Comparison of ENCODE assay signal across 1 cellular context in genomic region chr6:34526992-34527728, GRCh38.
TF ChIP-seq lines count a peak whose summit lies in the region.

No MANE protein-coding gene starts in this region.

TF ChIP-seq in HepG2, 621 proteins besides CTCF, POLR2A, EP300 and RAD21 (continued from another document and continues in another):
- TF ChIP-seq BCLAF1 (IDR thresholded peaks at IDR 0.05) (no peak), ZNF772 (CRISPR knock-in tag; IDR thresholded peaks at IDR 0.05) (peak; percentile 75; the same call in 1 of the 2 replicates), ZNF446 (CRISPR knock-in tag; IDR thresholded peaks at IDR 0.05) (no peak), ZBTB39 (CRISPR knock-in tag; IDR thresholded peaks at IDR 0.05) (no peak), ZNF460 (CRISPR knock-in tag; IDR thresholded peaks at IDR 0.05; ENCODE audit: borderline replicate concordance) (no peak), RFXANK (CRISPR knock-in tag; IDR thresholded peaks at IDR 0.05) (no peak), SNAI1 (CRISPR knock-in tag; IDR thresholded peaks at IDR 0.05; ENCODE audit: borderline replicate concordance) (no peak), MIER3 (CRISPR knock-in tag; IDR thresholded peaks at IDR 0.05; ENCODE audit: borderline replicate concordance) (peak; percentile 76), DMTF1 (CRISPR knock-in tag; IDR thresholded peaks at IDR 0.05) (no peak), REL (CRISPR knock-in tag; conservative IDR thresholded peaks at IDR 0.05) (no peak), SP1 (IDR thresholded peaks at IDR 0.05) (no peak), SP1 (CRISPR knock-in tag; IDR thresholded peaks at IDR 0.05) (peak; percentile 94), ZNF564 (CRISPR knock-in tag; IDR thresholded peaks at IDR 0.05) (no peak), ATF2 (CRISPR knock-in tag; IDR thresholded peaks at IDR 0.05) (peak; percentile 80), TGIF2 (CRISPR knock-in tag; IDR thresholded peaks at IDR 0.05) (no peak), MAFF (IDR thresholded peaks at IDR 0.05; ENCODE audit: low read depth, low read length) (no peak), MTERF4 (CRISPR knock-in tag; IDR thresholded peaks at IDR 0.05) (no peak; the same call in 1 of the 2 replicates), SIN3A (IDR thresholded peaks at IDR 0.05; ENCODE audit: borderline replicate concordance, low read depth, low read length) (no peak), NONO (IDR thresholded peaks at IDR 0.05) (no peak), NONO (CRISPR knock-in tag; conservative IDR thresholded peaks at IDR 0.05) (peak; percentile 59; the same call in 1 of the 2 replicates), GZF1 (CRISPR knock-in tag; IDR thresholded peaks at IDR 0.05) (no peak), NFKB2 (CRISPR knock-in tag; IDR thresholded peaks at IDR 0.05; ENCODE audit: borderline replicate concordance) (peak; percentile 55; the same call in 1 of the 2 replicates), MED8 (CRISPR knock-in tag; IDR thresholded peaks at IDR 0.05; ENCODE audit: insufficient replicate concordance) (no peak), MEIS2 (CRISPR knock-in tag; IDR thresholded peaks at IDR 0.05) (no peak), HOXA3 (CRISPR knock-in tag; IDR thresholded peaks at IDR 0.05) (peak; percentile 89; the same call in 1 of the 2 replicates), ZNF468 (CRISPR knock-in tag; IDR thresholded peaks at IDR 0.05) (no peak), YEATS4 (CRISPR knock-in tag; IDR thresholded peaks at IDR 0.05; ENCODE audit: borderline replicate concordance) (no peak), ZNF292 (CRISPR knock-in tag; IDR thresholded peaks at IDR 0.05; ENCODE audit: borderline replicate concordance, low read depth) (peak; percentile 70), ZNF414 (CRISPR knock-in tag; IDR thresholded peaks at IDR 0.05) (0 out of 2 replicates have a peak, but pooled peaks have one; percentile 49), ZNF282 (IDR thresholded peaks at IDR 0.05; ENCODE audit: partially characterized antibody) (no peak), DRAP1 (CRISPR knock-in tag; IDR thresholded peaks at IDR 0.05) (0 out of 2 replicates have a peak, but pooled peaks have one; percentile 24), LRRFIP1 (CRISPR knock-in tag; conservative IDR thresholded peaks at IDR 0.05) (no peak), KAT8 (CRISPR knock-in tag; IDR thresholded peaks at IDR 0.05) (no peak), MXI1 (IDR thresholded peaks at IDR 0.05; ENCODE audit: borderline replicate concordance, low read depth, low read length) (peak; percentile 57; the same call in 2 of the 3 replicates), ZFP62 (CRISPR knock-in tag; IDR thresholded peaks at IDR 0.05) (no peak), HMG20B (CRISPR knock-in tag; conservative IDR thresholded peaks at IDR 0.05) (no peak; the same call in 1 of the 2 replicates), CBX5 (CRISPR knock-in tag; IDR thresholded peaks at IDR 0.05; ENCODE audit: borderline replicate concordance) (peak; percentile 80), ZBTB38 (CRISPR knock-in tag; IDR thresholded peaks at IDR 0.05) (peak; percentile 83; the same call in 1 of the 2 replicates), ZNF746 (CRISPR knock-in tag; IDR thresholded peaks at IDR 0.05) (no peak), FOXO1 (CRISPR knock-in tag; IDR thresholded peaks at IDR 0.05) (peak; percentile 54; the same call in 1 of the 2 replicates), ZNF260 (CRISPR knock-in tag; IDR thresholded peaks at IDR 0.05; ENCODE audit: borderline replicate concordance, low read depth) (no peak), PREB (CRISPR knock-in tag; IDR thresholded peaks at IDR 0.05) (no peak), NFYC (CRISPR knock-in tag; IDR thresholded peaks at IDR 0.05) (no peak), ZNF530 (CRISPR knock-in tag; IDR thresholded peaks at IDR 0.05; ENCODE audit: low read depth) (no peak), RFX1 (IDR thresholded peaks at IDR 0.05) (no peak), ZNF263 (CRISPR knock-in tag; IDR thresholded peaks at IDR 0.05) (peak; percentile 61), SP140L (CRISPR knock-in tag; IDR thresholded peaks at IDR 0.05; ENCODE audit: borderline replicate concordance) (no peak), NR3C1 (CRISPR knock-in tag; IDR thresholded peaks at IDR 0.05) (no peak)
